ENCODE assay signal across 29 cellular contexts in genomic region chr9:82882133-82882532, GRCh38.
A peak's percentile ranks its signal among the peaks of the same experiment; 100 is the strongest.
DNase-seq lines count a peak whose midpoint lies in the region; ATAC-seq, FAIRE-seq and TF ChIP-seq lines count a peak whose summit lies in the region.
"Had no signal": no experiment of that assay in that cellular context is flagged by ENCODE, and none has a peak within 500 bp of the region (broad histone marks: within the 10 kb centered on the region; RNA-seq: fewer than 3 reads in every experiment).

No MANE protein-coding gene starts in this region.

- peaks cover 13% of the 10 kb centered on the region for H3K4me1 ChIP-seq in mesodermal cell (ENCODE audit: control insufficient read depth, insufficient read depth, low read length, poor library complexity, severe bottlenecking)
- H3K4me1 ChIP-seq: adrenal gland, heart right ventricle had no signal

- peaks cover 20% of the 10 kb centered on the region for H3K4me1 Mint-ChIP-seq in Calu3 (ENCODE audit: low read depth, unreplicated experiment)
- H3K4me1 Mint-ChIP-seq: central memory CD8-positive, alpha-beta T cell; memory B cell had no signal

- CTCF ChIA-PET in Calu3 (lab: Charles Lee), result interaction anchor here (0.6 kb wide), 1 partner anchor 338 kb away, joined by 3 read pairs; no protein-coding TSS in a partner anchor

- no peak overlapping the region for H3K27ac Mint-ChIP-seq in Calu3 (ENCODE audit: unreplicated experiment)
- H3K27ac Mint-ChIP-seq: CD8-positive, alpha-beta T cell; memory B cell; natural killer cell treated with Interleukin-12 subunit alpha and Interleukin-12 subunit beta and Interleukin-15 and Interleukin-18, amount 100 ng/mL, for 72 hours; T-helper 1 cell treated with Interleukin-12 subunit alpha and Interleukin-12 subunit beta and Interleukin-4 antibody, amounts not matched to agents 30 μg/mL and 1 μg/mL, for 36 hours; type B pancreatic cell had no signal

- no peak overlapping the region for H3K4me3 ChIP-seq in epithelial cell of esophagus (ENCODE audit: low read length)
- H3K4me3 ChIP-seq in mesodermal cell (ENCODE audit: extremely low read depth, insufficient read depth, low read length, poor library complexity, severe bottlenecking), result no peak overlapping the region
- H3K4me3 ChIP-seq: adrenal gland, heart right ventricle had no signal

- no peak for ATAC-seq in HG03565 (IDR thresholded peaks at IDR 0.05; ENCODE audit: unreplicated experiment)
- ATAC-seq: CD8-positive, alpha-beta T cell; heart right ventricle; natural killer cell treated with Interleukin-12 subunit alpha and Interleukin-12 subunit beta and Interleukin-15 and Interleukin-18, amount 100 ng/mL, for 72 hours; stimulated activated naive CD8-positive, alpha-beta T cell treated with anti-CD3 and anti-CD28 coated beads, Interleukin-15, Interleukin-2, amounts not matched to agents 100 U/mL and 50 U/mL, for 24 hours had no signal

- DNase-seq in H54 (ENCODE audit: insufficient read length, low spot score) (peak; percentile 24), RCC 7860 (ENCODE audit: low spot score) (peak; percentile 76), epithelial cell of esophagus (ENCODE audit: low read depth) (peak; percentile 23), Calu3 (no peak), NCI-H1930 (lab: John Stamatoyannopoulos, UW) (no peak), LoVo (ENCODE audit: low spot score) (no peak)
- DNase-seq: activated CD4-positive, alpha-beta T cell treated with anti-CD3 and anti-CD28 coated beads, Interleukin-2, amount 50 U/mL, for 4 hours; activated gamma-delta T cell; adrenal gland; CD8-positive, alpha-beta T cell; DMS79; effector CD4-positive, alpha-beta T cell; GOT3; heart right ventricle; KBM-7; NCI-H1105; NCI-H526; SHP77 treated with DMSO at 0.1 percent for 48 hours; stimulated activated CD4-positive, alpha-beta T cell treated with anti-CD3 and anti-CD28 coated beads, Interleukin-2, amount 100 ng/mL, for 24 hours; stimulated activated naive CD8-positive, alpha-beta T cell treated with anti-CD3 and anti-CD28 coated beads, Interleukin-15, Interleukin-2, amounts not matched to agents 100 U/mL and 50 U/mL, for 24 hours had no signal

- peak overlapping the region; percentile 62 for H3K27ac ChIP-seq in mesodermal cell (ENCODE audit: low read depth, low read length, severe bottlenecking)
- H3K27ac ChIP-seq: adrenal gland, heart right ventricle, VCaP had no signal

- no peaks in the 10 kb centered on the region for H3K27me3 Mint-ChIP-seq in Calu3 (ENCODE audit: unreplicated experiment)
- H3K27me3 Mint-ChIP-seq: central memory CD8-positive, alpha-beta T cell; natural killer cell treated with Interleukin-12 subunit alpha and Interleukin-12 subunit beta and Interleukin-15 and Interleukin-18, amount 100 ng/mL, for 72 hours had no signal

- H3K4me3 Mint-ChIP-seq in Calu3 (ENCODE audit: low read depth, unreplicated experiment), result no peak overlapping the region
- H3K4me3 Mint-ChIP-seq: CD8-positive, alpha-beta T cell; central memory CD8-positive, alpha-beta T cell; memory B cell; natural killer cell treated with Interleukin-12 subunit alpha and Interleukin-12 subunit beta and Interleukin-15 and Interleukin-18, amount 100 ng/mL, for 72 hours; T-helper 1 cell treated with Interleukin-12 subunit alpha and Interleukin-12 subunit beta and Interleukin-4 antibody, amounts not matched to agents 30 μg/mL and 1 μg/mL, for 36 hours; type B pancreatic cell had no signal

- FAIRE-seq in H54 (lab: Jason Lieb, UNC), result peak; percentile 96
- FAIRE-seq in RCC 7860 (lab: Jason Lieb, UNC), result no peak
- FAIRE-seq: islet of Langerhans had no signal

- no peaks in the 10 kb centered on the region for H3K9me3 Mint-ChIP-seq in Calu3 (ENCODE audit: low read depth, unreplicated experiment)
- H3K9me3 Mint-ChIP-seq: T-helper 1 cell treated with Interleukin-12 subunit alpha and Interleukin-12 subunit beta and Interleukin-4 antibody, amounts not matched to agents 30 μg/mL and 1 μg/mL, for 36 hours had no signal

- WGBS in mesodermal cell (ENCODE audit: insufficient coverage in 2 of 2), 2 experiments, result no CpG with 5 or more reads among the region's 1 CpG

- BruUV-seq in Calu3 (replicated peaks; lab: Mats Ljungman, UMichigan), result no TSS peak

- intact Hi-C loops in Calu3 (cut with micrococcal nuclease; ENCODE audit: unreplicated experiment), result no loop called here

- TF ChIP-seq POLR2A in H54 (IDR thresholded peaks at IDR 0.05; ENCODE audit: low read depth, low read length), result no peak

- TF ChIP-seq CTCF in epithelial cell of esophagus (IDR thresholded peaks at IDR 0.05; ENCODE audit: insufficient read depth, low read depth, low read length, missing control alignments) (no peak), Calu3 (IDR thresholded peaks at IDR 0.05; ENCODE audit: unreplicated experiment) (no peak)

- H3K36me3 Mint-ChIP-seq in Calu3 (ENCODE audit: insufficient read depth, unreplicated experiment), result no peaks in the 10 kb centered on the region
- H3K36me3 Mint-ChIP-seq: CD8-positive, alpha-beta T cell; memory B cell; natural killer cell treated with Interleukin-12 subunit alpha and Interleukin-12 subunit beta and Interleukin-15 and Interleukin-18, amount 100 ng/mL, for 72 hours had no signal

- H3K9me3 ChIP-seq in mesodermal cell (ENCODE audit: control insufficient read depth, low read length), result no peaks in the 10 kb centered on the region
- H3K9me3 ChIP-seq: adrenal gland, heart right ventricle had no signal

- H3K36me3 ChIP-seq in mesodermal cell (ENCODE audit: control insufficient read depth, insufficient read depth, low read length), result no peaks in the 10 kb centered on the region
- H3K36me3 ChIP-seq: adrenal gland, heart right ventricle had no signal

Comparison
In these comparisons a context has a peak if more than half of its experiments do, and no peak if none do; other contexts are left out.
1. DNase-seq: peak in H54 (single experiment), RCC 7860 (single experiment) and epithelial cell of esophagus (single experiment); none in Calu3 (single experiment), NCI-H1930 (0 of 2) and LoVo (single experiment).